In genomic region chr7:137935849-137936508, GRCh38 we compare ENCODE assay signal across 9 cellular contexts.
A peak's percentile ranks its signal among the peaks of the same experiment; 100 is the strongest.
DNase-seq lines count a peak whose midpoint lies in the region; ATAC-seq lines count a peak whose summit lies in the region.
"Had no signal": no experiment of that assay in that cellular context is flagged by ENCODE, and none has a peak within 500 bp of the region (broad histone marks: within the 10 kb centered on the region; RNA-seq: fewer than 3 reads in every experiment).

No MANE protein-coding gene starts in this region.

- H3K9ac ChIP-seq in muscle layer of colon (ENCODE audit: low read length) = no peak overlapping the region

- no peaks in the 10 kb centered on the region for H3K27me3 ChIP-seq in CD8-positive, alpha-beta memory T cell (ENCODE audit: insufficient read depth, low read length, poor library complexity, severe bottlenecking)
- no peaks in the 10 kb centered on the region for H3K27me3 ChIP-seq in muscle layer of colon (ENCODE audit: control insufficient read depth in 1 of 2, insufficient read depth in 2 of 2, low read length in 2 of 2)

- peak overlapping the region; percentile 22 for H3K4me3 ChIP-seq in CD8-positive, alpha-beta memory T cell (ENCODE audit: low read length)
- H3K4me3 ChIP-seq in muscle layer of colon (ENCODE audit: low read depth in 1 of 2, low read length in 2 of 2) = no peak overlapping the region

- peak overlapping the region; percentile 57 to 94 (median 87) for H3K4me3 Mint-ChIP-seq in CD8-positive, alpha-beta memory T cell
- H3K4me3 Mint-ChIP-seq in activated naive CD8-positive, alpha-beta T cell treated with anti-CD3 and anti-CD28 coated beads, Interleukin-2, amount 50 U/mL, for 24 hours = peak overlapping the region; percentile 41

- peaks cover 35% of the 10 kb centered on the region for H3K4me1 ChIP-seq in CD8-positive, alpha-beta memory T cell (ENCODE audit: insufficient read depth, low read length)
- peaks cover 63% of the 10 kb centered on the region for H3K4me1 ChIP-seq in muscle layer of colon (ENCODE audit: insufficient read depth, low read length)

- H3K27me3 Mint-ChIP-seq in CD8-positive, alpha-beta memory T cell = no peaks in the 10 kb centered on the region
- no peaks in the 10 kb centered on the region for H3K27me3 Mint-ChIP-seq in activated naive CD8-positive, alpha-beta T cell treated with anti-CD3 and anti-CD28 coated beads, Interleukin-2, amount 50 U/mL, for 24 hours

- peaks cover 47 to 50% (median 50%) of the 10 kb centered on the region in 3 donors for H3K4me1 Mint-ChIP-seq in CD8-positive, alpha-beta memory T cell
- peaks cover 35% of the 10 kb centered on the region for H3K4me1 Mint-ChIP-seq in activated naive CD8-positive, alpha-beta T cell treated with anti-CD3 and anti-CD28 coated beads, Interleukin-2, amount 50 U/mL, for 24 hours

- no peaks in the 10 kb centered on the region for H3K36me3 ChIP-seq in CD8-positive, alpha-beta memory T cell (ENCODE audit: insufficient read depth, low read length)
- H3K36me3 ChIP-seq in muscle layer of colon (ENCODE audit: insufficient read depth, low read length) = no peaks in the 10 kb centered on the region

- POLR2A ChIA-PET in CD8-positive, alpha-beta memory T cell (lab: Charles Lee) = interaction anchor here (0.8 kb wide), 1 partner anchor 66 kb away, joined by 3 read pairs; the partner anchor contains the start of gene CREB3L2

- CTCF ChIA-PET in CD8-positive, alpha-beta memory T cell (lab: Charles Lee) = interaction anchor here (1.6 to 2.7 kb wide), 4 partner anchors 16 to 73 kb away, joined by 3 to 13 read pairs (median 6); partner anchors contain the start of gene CREB3L2

- H3K27ac ChIP-seq in CD8-positive, alpha-beta memory T cell (ENCODE audit: low read depth, low read length) = peak overlapping the region; percentile 57
- H3K27ac ChIP-seq in muscle layer of colon (ENCODE audit: low read depth, low read length) = peak overlapping the region; percentile 78

- peak in 2 of 5 donors; percentile 11 to 13 for DNase-seq in CD8-positive, alpha-beta memory T cell
- DNase-seq in activated naive CD8-positive, alpha-beta T cell treated with anti-CD3 and anti-CD28 coated beads, Interleukin-2, amount 50 U/mL, for 24 hours = peak; percentile 4
- DNase-seq in NK-92 (lab: John Stamatoyannopoulos, UW; ENCODE audit: unreplicated experiment) (no peak), GM19238 (ENCODE audit: insufficient read length, low spot score) (no peak), NCI-H2171 (lab: John Stamatoyannopoulos, UW) (no peak)
- DNase-seq: left cardiac atrium had no signal

- H3K9me3 ChIP-seq in CD8-positive, alpha-beta memory T cell (ENCODE audit: low read length) = no peaks in the 10 kb centered on the region
- no peaks in the 10 kb centered on the region for H3K9me3 ChIP-seq in muscle layer of colon (ENCODE audit: low read length)

- ATAC-seq in HG03095 (IDR thresholded peaks at IDR 0.05; ENCODE audit: unreplicated experiment) (peak; percentile 38), HG03097 (IDR thresholded peaks at IDR 0.05; ENCODE audit: low FRiP score, unreplicated experiment) (no peak)
- no peak for ATAC-seq in activated naive CD8-positive, alpha-beta T cell treated with anti-CD3 and anti-CD28 coated beads, Interleukin-2, amount 50 U/mL, for 24 hours

- peak overlapping the region; percentile 78 to 98 (median 95) for H3K27ac Mint-ChIP-seq in CD8-positive, alpha-beta memory T cell
- peak overlapping the region; percentile 76 for H3K27ac Mint-ChIP-seq in activated naive CD8-positive, alpha-beta T cell treated with anti-CD3 and anti-CD28 coated beads, Interleukin-2, amount 50 U/mL, for 24 hours

- H3K9me3 Mint-ChIP-seq in CD8-positive, alpha-beta memory T cell = no peaks in the 10 kb centered on the region
- H3K9me3 Mint-ChIP-seq in activated naive CD8-positive, alpha-beta T cell treated with anti-CD3 and anti-CD28 coated beads, Interleukin-2, amount 50 U/mL, for 24 hours = no peaks in the 10 kb centered on the region

- peaks cover 3 to 8% (median 4%) of the 10 kb centered on the region in 3 donors for H3K36me3 Mint-ChIP-seq in CD8-positive, alpha-beta memory T cell
- peaks cover 3% of the 10 kb centered on the region for H3K36me3 Mint-ChIP-seq in activated naive CD8-positive, alpha-beta T cell treated with anti-CD3 and anti-CD28 coated beads, Interleukin-2, amount 50 U/mL, for 24 hours (ENCODE audit: low read depth)
